Comparison of ENCODE assay signal across 16 cellular contexts in the genomic region with DNA sequence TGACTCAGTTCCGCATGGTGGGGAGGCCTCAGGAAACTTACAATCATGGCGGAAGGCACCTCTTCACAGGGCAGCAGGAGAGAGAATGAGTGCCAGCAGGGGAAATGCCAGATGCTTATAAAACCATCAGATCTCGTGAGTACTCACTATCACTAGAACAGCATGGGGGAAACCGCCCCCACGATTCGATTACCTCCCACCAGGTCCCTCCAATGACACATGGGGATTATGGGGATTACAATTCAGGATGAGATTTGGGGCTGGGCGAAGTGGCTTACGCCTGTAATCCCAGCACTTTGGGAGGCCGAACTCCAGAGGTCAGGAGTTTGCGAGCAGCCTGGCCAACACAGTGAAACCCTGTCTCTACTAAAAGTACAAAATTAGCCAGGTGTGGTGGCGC. TPM values are rescaled to one million over a fixed set of nuclear protein-coding genes. Genes with fewer than 3 reads are reported as not detected.
"Had no signal": no experiment of that assay in that cellular context is flagged by ENCODE, and none has a peak within 500 bp of the region (broad histone marks: within the 10 kb centered on the region; RNA-seq: fewer than 3 reads in every experiment).

No MANE protein-coding gene starts in this region.

RNA-seq across cellular contexts. Expression of a gene that starts 11.0 kb away (rescaled TPM):
- total RNA-seq: hepatocyte, kidney epithelial cell, left ventricle myocardium inferior, lower leg skin, lung, mesothelial cell of epicardium, mononuclear cell, natural killer cell, osteoblast, pancreas, right cardiac atrium, skeletal muscle tissue, thyroid gland, transverse colon, upper lobe of left lung, vagina had no signal
